ENCODE assay signal across 17 cellular contexts in the genomic region with DNA sequence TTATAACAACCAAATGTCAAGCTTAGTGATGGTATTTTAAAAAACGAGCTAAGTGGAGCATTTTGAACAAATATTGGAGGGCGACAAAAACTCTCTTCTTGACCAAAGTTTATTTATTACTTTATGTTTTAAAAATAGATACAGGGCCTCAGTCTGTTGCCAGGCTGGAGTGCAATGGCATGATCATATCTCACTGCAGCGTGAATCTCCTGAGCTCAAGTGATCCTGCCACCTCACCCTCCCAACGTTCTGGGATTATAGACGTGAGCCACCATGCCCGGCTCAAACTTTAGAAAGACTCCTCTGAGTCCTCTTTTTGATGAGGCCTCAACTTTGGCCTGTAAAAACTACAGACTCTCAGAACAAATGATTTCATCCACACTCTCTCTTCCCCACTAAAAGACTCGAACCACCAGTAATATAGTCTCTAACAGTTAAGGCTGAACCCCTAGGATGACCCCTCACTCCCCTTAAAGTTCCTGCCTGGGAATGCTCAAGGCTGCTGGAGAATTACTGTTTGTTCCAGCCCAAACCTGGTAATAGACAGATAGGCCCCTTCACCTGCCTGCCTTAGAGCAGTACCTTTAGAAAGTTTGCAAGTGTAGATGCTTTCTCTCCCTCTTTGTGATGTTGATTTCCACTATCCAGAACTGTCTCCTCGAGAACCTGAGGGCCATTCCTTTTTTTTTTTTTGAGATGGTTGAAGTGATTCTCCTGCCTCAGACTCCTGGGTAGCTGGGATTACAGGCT.
"Had no signal": no experiment of that assay in that cellular context is flagged by ENCODE, and none has a peak within 500 bp of the region (broad histone marks: within the 10 kb centered on the region; RNA-seq: fewer than 3 reads in every experiment).

No MANE protein-coding gene starts in this region.

- H3K4me1 ChIP-seq: ascending aorta, upper lobe of left lung had no signal

- H3K36me3 ChIP-seq: ascending aorta, sigmoid colon, spleen, thoracic aorta, upper lobe of left lung had no signal

- H3K36me3 Mint-ChIP-seq: stimulated activated memory B cell treated with anti-CD40 and anti-IgM and Interleukin-4, amounts not matched to agents 10 μg/mL and 1 μg/mL and 100 μg/mL, for 72 hours; T-cell had no signal

- H3K9me3 ChIP-seq: ascending aorta, sigmoid colon, spleen, thoracic aorta, upper lobe of left lung had no signal

- H3K27ac Mint-ChIP-seq: activated CD8-positive, alpha-beta T cell treated with anti-CD3 and anti-CD28 coated beads for 36 hours; activated naive CD4-positive, alpha-beta T cell treated with anti-CD3 and anti-CD28 coated beads for 36 hours; stimulated activated memory B cell treated with anti-CD40 and anti-IgM and Interleukin-4, amounts not matched to agents 10 μg/mL and 1 μg/mL and 100 μg/mL, for 72 hours; T-cell had no signal

- H3K4me3 Mint-ChIP-seq: activated CD8-positive, alpha-beta T cell treated with anti-CD3 and anti-CD28 coated beads for 36 hours; activated naive CD4-positive, alpha-beta T cell treated with anti-CD3 and anti-CD28 coated beads for 36 hours; activated T-cell treated with anti-CD3 and anti-CD28 coated beads, Interleukin-2, amount 50 U/mL, for 4 hours; stimulated activated memory B cell treated with anti-CD40 and anti-IgM and Interleukin-4, amounts not matched to agents 10 μg/mL and 1 μg/mL and 100 μg/mL, for 72 hours; T-cell had no signal

- DNase-seq: activated CD4-positive, alpha-beta T cell treated with anti-CD3 and anti-CD28 coated beads for 48 hours; activated CD4-positive, CD25-positive, alpha-beta regulatory T cell; activated CD8-positive, alpha-beta T cell treated with anti-CD3 and anti-CD28 coated beads for 36 hours; activated naive CD4-positive, alpha-beta T cell treated with anti-CD3 and anti-CD28 coated beads for 36 hours; activated T-cell treated with anti-CD3 and anti-CD28 coated beads, Interleukin-2, amount 50 U/mL, for 4 hours; cortex of kidney; effector CD4-positive, alpha-beta T cell; sigmoid colon; spleen; stimulated activated CD4-positive, alpha-beta T cell treated with anti-CD3 and anti-CD28 coated beads, Interleukin-4, amount 100 ng/mL, for 4 hours; T-cell; T-helper 9 cell; upper lobe of left lung had no signal

- H3K27me3 ChIP-seq: ascending aorta, sigmoid colon, spleen, upper lobe of left lung had no signal

- ATAC-seq: activated CD8-positive, alpha-beta T cell treated with anti-CD3 and anti-CD28 coated beads for 36 hours; activated T-cell treated with anti-CD3 and anti-CD28 coated beads, Interleukin-2, amount 50 U/mL, for 4 hours; esophagus mucosa; stimulated activated memory B cell treated with anti-CD40 and anti-IgM and Interleukin-4, amounts not matched to agents 10 μg/mL and 1 μg/mL and 100 μg/mL, for 72 hours; T-cell had no signal

- H3K4me3 ChIP-seq: ascending aorta, sigmoid colon, spleen, thoracic aorta, upper lobe of left lung had no signal

- H3K27me3 Mint-ChIP-seq: activated CD8-positive, alpha-beta T cell treated with anti-CD3 and anti-CD28 coated beads for 36 hours; stimulated activated memory B cell treated with anti-CD40 and anti-IgM and Interleukin-4, amounts not matched to agents 10 μg/mL and 1 μg/mL and 100 μg/mL, for 72 hours; T-cell had no signal

- H3K9me3 Mint-ChIP-seq: activated CD8-positive, alpha-beta T cell treated with anti-CD3 and anti-CD28 coated beads for 36 hours; activated naive CD4-positive, alpha-beta T cell treated with anti-CD3 and anti-CD28 coated beads for 36 hours; activated T-cell treated with anti-CD3 and anti-CD28 coated beads, Interleukin-2, amount 50 U/mL, for 4 hours; stimulated activated memory B cell treated with anti-CD40 and anti-IgM and Interleukin-4, amounts not matched to agents 10 μg/mL and 1 μg/mL and 100 μg/mL, for 72 hours; T-cell had no signal

- H3K27ac ChIP-seq: ascending aorta, sigmoid colon, spleen, thoracic aorta, upper lobe of left lung had no signal
